ENCODE assay signal across 22 cellular contexts in the genomic region with DNA sequence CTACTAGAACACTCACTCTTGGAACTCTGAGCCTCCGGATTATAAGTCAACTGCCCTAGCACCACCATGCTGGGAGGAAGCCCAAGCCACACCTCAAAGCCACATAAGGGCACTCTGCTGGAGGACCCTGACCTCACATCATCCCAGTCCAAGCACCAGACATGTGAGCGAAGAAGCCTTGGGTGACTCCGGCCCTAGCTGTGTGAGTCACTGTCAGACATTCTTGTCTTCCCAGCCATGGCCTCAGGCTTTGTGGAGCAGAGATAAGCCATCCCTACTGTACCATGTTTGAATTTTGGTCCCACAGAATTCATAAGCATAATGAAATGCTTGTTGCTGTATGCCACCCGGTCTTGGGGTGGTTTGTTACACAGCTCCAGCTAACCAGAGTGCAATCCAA.
"Had no signal": no experiment of that assay in that cellular context is flagged by ENCODE, and none has a peak within 500 bp of the region (broad histone marks: within the 10 kb centered on the region; RNA-seq: fewer than 3 reads in every experiment).

No MANE protein-coding gene starts in this region.

- H3K4me3 ChIP-seq: ascending aorta, body of pancreas had no signal

- ATAC-seq: activated naive CD4-positive, alpha-beta T cell treated with anti-CD3 and anti-CD28 coated beads, Interleukin-2, amount 50 U/mL, for 72 hours; activated naive CD8-positive, alpha-beta T cell treated with anti-CD3 and anti-CD28 coated beads, Interleukin-2, amount 50 U/mL, for 24 hours; activated T-cell treated with anti-CD3 and anti-CD28 coated beads, Interleukin-2, amount 50 U/mL, for 4 hours; body of pancreas; PC-3 had no signal

- DNase-seq: activated B cell treated with CpG ODN at 0.5 μM for 24 hours; activated CD4-positive, alpha-beta T cell treated with anti-CD3 and anti-CD28 coated beads for 1 hour; activated CD4-positive, alpha-beta T cell treated with anti-CD3 and anti-CD28 coated beads, Interleukin-2, amount 10 ng/mL, durations not matched to agents 24 days and 14 days; activated CD4-positive, alpha-beta T cell treated with anti-CD3 and anti-CD28 coated beads, Interleukin-2, amount 50 U/mL, for 48 hours; activated CD8-positive, alpha-beta memory T cell treated with anti-CD3 and anti-CD28 coated beads for 24 hours; activated effector memory CD4-positive, alpha-beta T cell treated with anti-CD3 and anti-CD28 coated beads, Interleukin-2, amount 50 U/mL, for 16 hours; activated naive CD4-positive, alpha-beta T cell treated with Interleukin-2 at 50 U/mL for 16 hours; activated naive CD8-positive, alpha-beta T cell treated with anti-CD3 and anti-CD28 coated beads, Interleukin-2, amount 50 U/mL, for 24 hours; activated T-cell treated with anti-CD3 and anti-CD28 coated beads, Interleukin-2, amount 50 U/mL, for 4 hours; amniotic stem cell; body of pancreas; NCI-H1105 treated with DMSO at 0.1 percent for 48 hours; NCI-H1436 treated with DMSO at 0.1 percent for 48 hours; NCI-H187; NCI-H2081; NCI-H510A treated with DMSO at 0.1 percent for 48 hours; NCI-H69; PC-3; SHP77 treated with DMSO at 0.1 percent for 48 hours; T-helper 9 cell had no signal

- H3K9me3 ChIP-seq: ascending aorta, body of pancreas had no signal

- H3K27ac ChIP-seq: ascending aorta, body of pancreas had no signal

- H3K36me3 ChIP-seq: ascending aorta had no signal

- H3K27me3 ChIP-seq: ascending aorta, body of pancreas had no signal

- H3K4me1 ChIP-seq: ascending aorta, body of pancreas had no signal
